In genomic region chr5:6837095-6837494, GRCh38 we compare ENCODE assay signal across 26 cellular contexts.
"Had no signal": no experiment of that assay in that cellular context is flagged by ENCODE, and none has a peak within 500 bp of the region (broad histone marks: within the 10 kb centered on the region; RNA-seq: fewer than 3 reads in every experiment).

No MANE protein-coding gene starts in this region.

- H3K27me3 ChIP-seq: brain microvascular endothelial cell, dorsolateral prefrontal cortex, foreskin keratinocyte, gastrocnemius medialis had no signal

- H3K27me3 Mint-ChIP-seq: central memory CD8-positive, alpha-beta T cell; T-helper 17 cell had no signal

- H3K36me3 Mint-ChIP-seq: activated naive CD8-positive, alpha-beta T cell had no signal

- H3K27ac ChIP-seq: brain microvascular endothelial cell, coronary artery, dorsolateral prefrontal cortex, foreskin keratinocyte, gastrocnemius medialis, heart right ventricle had no signal

- H3K36me3 ChIP-seq: brain microvascular endothelial cell, gastrocnemius medialis, heart right ventricle had no signal

- H3K27ac Mint-ChIP-seq: activated CD4-positive, alpha-beta memory T cell treated with anti-CD3 and anti-CD28 coated beads, Interleukin-2, amount 10 ng/mL, durations not matched to agents 7 days and 5 days; activated CD4-positive, alpha-beta T cell treated with anti-CD3 and anti-CD28 coated beads for 36 hours; activated CD4-positive, alpha-beta T cell treated with anti-CD3 and anti-CD28 coated beads, Interleukin-2, amount 10 ng/mL, durations not matched to agents 24 days and 14 days; activated naive CD8-positive, alpha-beta T cell; activated T-cell treated with anti-CD3 and anti-CD28 coated beads, Interleukin-2, amount 50 U/mL, for 24 hours; activated T-cell treated with anti-CD3 and anti-CD28 coated beads, Interleukin-2, amount 50 U/mL, for 72 hours; dendritic cell treated with granulocyte-macrophage colony-stimulating factor and Interleukin-4, amounts not matched to agents 40 ng/mL and 50 ng/mL, for 4 days; endodermal cell; T-helper 17 cell; T-helper 2 cell treated with Interferon-gamma antibody and Interleukin-4, amounts not matched to agents 5 μg/mL and 100 μg/mL, for 36 hours had no signal

- H3K4me3 Mint-ChIP-seq: activated CD4-positive, alpha-beta memory T cell treated with anti-CD3 and anti-CD28 coated beads, Interleukin-2, amount 10 ng/mL, durations not matched to agents 7 days and 5 days; activated CD4-positive, alpha-beta T cell treated with anti-CD3 and anti-CD28 coated beads for 36 hours; activated CD4-positive, alpha-beta T cell treated with anti-CD3 and anti-CD28 coated beads, Interleukin-2, amount 10 ng/mL, durations not matched to agents 24 days and 14 days; activated naive CD8-positive, alpha-beta T cell; activated T-cell treated with anti-CD3 and anti-CD28 coated beads, Interleukin-2, amount 50 U/mL, for 24 hours; activated T-cell treated with anti-CD3 and anti-CD28 coated beads, Interleukin-2, amount 50 U/mL, for 72 hours; central memory CD8-positive, alpha-beta T cell; dendritic cell treated with granulocyte-macrophage colony-stimulating factor and Interleukin-4, amounts not matched to agents 40 ng/mL and 50 ng/mL, for 4 days; endodermal cell; T-helper 17 cell; T-helper 2 cell treated with Interferon-gamma antibody and Interleukin-4, amounts not matched to agents 5 μg/mL and 100 μg/mL, for 36 hours had no signal

- DNase-seq: activated CD4-positive, CD25-positive, alpha-beta regulatory T cell; activated gamma-delta T cell; activated naive CD4-positive, alpha-beta T cell treated with anti-CD3 and anti-CD28 coated beads, Interleukin-2, amount 50 U/mL, for 16 hours; activated T-cell treated with anti-CD3 and anti-CD28 coated beads for 4 hours; amniotic stem cell; anterior cingulate cortex; brain microvascular endothelial cell; dorsolateral prefrontal cortex; effector memory CD4-positive, alpha-beta T cell; foreskin keratinocyte; gastrocnemius medialis; T-helper 1 cell; T-helper 17 cell; T1000 had no signal

- H3K9me3 ChIP-seq: gastrocnemius medialis, heart right ventricle had no signal

- H3K4me1 ChIP-seq: foreskin keratinocyte had no signal

- H3K9me3 Mint-ChIP-seq: activated CD4-positive, alpha-beta memory T cell treated with anti-CD3 and anti-CD28 coated beads, Interleukin-2, amount 10 ng/mL, durations not matched to agents 7 days and 5 days; activated CD4-positive, alpha-beta T cell treated with anti-CD3 and anti-CD28 coated beads, Interleukin-2, amount 10 ng/mL, durations not matched to agents 24 days and 14 days; activated T-cell treated with anti-CD3 and anti-CD28 coated beads, Interleukin-2, amount 50 U/mL, for 24 hours; central memory CD8-positive, alpha-beta T cell; dendritic cell treated with granulocyte-macrophage colony-stimulating factor and Interleukin-4, amounts not matched to agents 40 ng/mL and 50 ng/mL, for 4 days had no signal

- H3K4me3 ChIP-seq: coronary artery, dorsolateral prefrontal cortex, gastrocnemius medialis, heart right ventricle had no signal

- H3K4me1 Mint-ChIP-seq: T-helper 17 cell had no signal
